In genomic region chr2:26178746-26179436, GRCh38 we compare ENCODE assay signal across 8 cellular contexts. TPM values are rescaled to one million over a fixed set of nuclear protein-coding genes. Genes with fewer than 3 reads are reported as not detected.
A peak's percentile ranks its signal among the peaks of the same experiment; 100 is the strongest.
DNase-seq lines count a peak whose midpoint lies in the region; ATAC-seq and TF ChIP-seq lines count a peak whose summit lies in the region.

No MANE protein-coding gene starts in this region.

- no peaks in the 10 kb centered on the region for H3K27me3 ChIP-seq in RWPE2 (ENCODE audit: insufficient read depth, poor library complexity, severe bottlenecking)
- peaks cover 3 to 30% (median 6%) of the 10 kb centered on the region in 4 donors for H3K27me3 ChIP-seq in esophagus squamous epithelium
- H3K27me3 ChIP-seq in naive thymus-derived CD4-positive, alpha-beta T cell (ENCODE audit: control insufficient read depth in 2 of 2, insufficient read depth in 2 of 2, low read length in 2 of 2), result peaks cover 0 to 5% of the 10 kb centered on the region in 2 donors
- H3K27me3 ChIP-seq in MG63, result no peaks in the 10 kb centered on the region

- H3K9me3 Mint-ChIP-seq in naive thymus-derived CD4-positive, alpha-beta T cell, result no peaks in the 10 kb centered on the region

- POLR2A ChIA-PET in naive thymus-derived CD4-positive, alpha-beta T cell (lab: Charles Lee), result interaction anchor here (0.6 kb wide), 1 partner anchor 361 kb away, joined by 4 read pairs; no protein-coding TSS in a partner anchor

- in situ Hi-C loops in KBM-7 (cut with MboI; ENCODE audit: low pct_unique_long_range_greater_than_20kb, low sequenced_read_pairs), result no loop called here

- H3K4me3 ChIP-seq in RWPE2 (ENCODE audit: severe bottlenecking) (peak overlapping the region; percentile 29), esophagus squamous epithelium (peak overlapping the region; percentile 29 to 72 (median 49)), MG63 (no peak overlapping the region)
- H3K4me3 ChIP-seq in naive thymus-derived CD4-positive, alpha-beta T cell (ENCODE audit: low read length), result peak overlapping the region; percentile 46

- CTCF ChIA-PET in naive thymus-derived CD4-positive, alpha-beta T cell (lab: Charles Lee), result no interaction called here

- WGBS in esophagus squamous epithelium, 2 donors, result 10 to 19% methylated on average over 3 to 5 of the region's 48 CpGs

- H3K4me3 Mint-ChIP-seq in naive thymus-derived CD4-positive, alpha-beta T cell, result peak overlapping the region; percentile 13 to 76 (median 62)

- H3K36me3 ChIP-seq in RWPE2 (ENCODE audit: low read depth) (no peaks in the 10 kb centered on the region), esophagus squamous epithelium (no peaks in the 10 kb centered on the region), MG63 (no peaks in the 10 kb centered on the region)
- no peaks in the 10 kb centered on the region for H3K36me3 ChIP-seq in naive thymus-derived CD4-positive, alpha-beta T cell (ENCODE audit: control insufficient read depth in 2 of 3, insufficient read depth in 3 of 3, low read length in 3 of 3)

- no peaks in the 10 kb centered on the region for H3K4me1 ChIP-seq in RWPE2 (ENCODE audit: insufficient read depth, poor library complexity, severe bottlenecking)
- peaks cover 0 to 25% (median 9%) of the 10 kb centered on the region in 3 donors for H3K4me1 ChIP-seq in esophagus squamous epithelium
- H3K4me1 ChIP-seq in naive thymus-derived CD4-positive, alpha-beta T cell (ENCODE audit: control insufficient read depth in 2 of 2, insufficient read depth in 2 of 2, low read length in 2 of 2), result peaks cover 0 to 6% of the 10 kb centered on the region in 2 donors

- peak overlapping the region in 1 of 9 donors; percentile 67 for H3K27ac Mint-ChIP-seq in naive thymus-derived CD4-positive, alpha-beta T cell

- TF ChIP-seq CTCF in RWPE2 (IDR thresholded peaks at IDR 0.05; ENCODE audit: poor library complexity, severe bottlenecking), result no peak
- no peak for TF ChIP-seq CTCF in esophagus squamous epithelium (IDR thresholded peaks at IDR 0.05)

- H3K36me3 Mint-ChIP-seq in naive thymus-derived CD4-positive, alpha-beta T cell, result peaks cover 0 to 4% (median 0%) of the 10 kb centered on the region in 5 donors

- peaks cover 27 to 61% (median 41%) of the 10 kb centered on the region in 5 donors for H3K27me3 Mint-ChIP-seq in naive thymus-derived CD4-positive, alpha-beta T cell

- no peak for TF ChIP-seq POLR2A in esophagus squamous epithelium (IDR thresholded peaks at IDR 0.05)

- H3K27ac ChIP-seq in RWPE2 (ENCODE audit: poor library complexity, severe bottlenecking), result no peak overlapping the region
- peak overlapping the region in 2 of 4 donors; percentile 28 to 56 for H3K27ac ChIP-seq in esophagus squamous epithelium
- H3K27ac ChIP-seq in naive thymus-derived CD4-positive, alpha-beta T cell (ENCODE audit: low read depth, low read length), result peak overlapping the region; percentile 1

- H3K9me3 ChIP-seq in RWPE2 (ENCODE audit: severe bottlenecking), result no peaks in the 10 kb centered on the region
- H3K9me3 ChIP-seq in esophagus squamous epithelium, result no peaks in the 10 kb centered on the region
- no peaks in the 10 kb centered on the region for H3K9me3 ChIP-seq in naive thymus-derived CD4-positive, alpha-beta T cell (ENCODE audit: control insufficient read depth in 2 of 3, low read length in 3 of 3)
- no peaks in the 10 kb centered on the region for H3K9me3 ChIP-seq in MG63

- peak; percentile 45 for DNase-seq in SIG-M5 treated with dmso at 0.1 percent for 504 hours (lab: John Stamatoyannopoulos, UW; ENCODE audit: unreplicated experiment)
- DNase-seq in SIG-M5 (lab: John Stamatoyannopoulos, UW), result no peak
- no peak for DNase-seq in RWPE2 (ENCODE audit: low spot score)
- DNase-seq in esophagus squamous epithelium (lab: John Stamatoyannopoulos, UW), result no peak
- no peak for DNase-seq in naive thymus-derived CD4-positive, alpha-beta T cell
- DNase-seq in MG63, result no peak
- no peak for DNase-seq in KBM-7

- peaks cover 12 to 27% (median 18%) of the 10 kb centered on the region in 7 donors for H3K4me1 Mint-ChIP-seq in naive thymus-derived CD4-positive, alpha-beta T cell

- peak; percentile 40 for ATAC-seq in RWPE2 (ENCODE audit: low read depth)
- ATAC-seq in naive thymus-derived CD4-positive, alpha-beta T cell, result peak; percentile 64
- no peak for ATAC-seq in GM18519 (IDR thresholded peaks at IDR 0.05; ENCODE audit: low FRiP score, unreplicated experiment)

- intact Hi-C loops in esophagus squamous epithelium (cut with DNase I), result no loop called here
- intact Hi-C loops in naive thymus-derived CD4-positive, alpha-beta T cell (cut with micrococcal nuclease), result no loop called here

RNA-seq across cellular contexts. Expression of gene GAREM2, which starts 6.0 kb away (rescaled TPM):
- total RNA-seq in esophagus squamous epithelium, result 1 to 10 TPM in 2 of 4 donors, under 1 TPM in 2; 0.19 to 1.5 (median 0.89) TPM
- 1 to 10 TPM; 4.5 to 8.4 (median 4.9) TPM for total RNA-seq in naive thymus-derived CD4-positive, alpha-beta T cell
- polyA plus RNA-seq in naive thymus-derived CD4-positive, alpha-beta T cell, result 1 to 10 TPM; 2.4 to 2.6 TPM
- 0.20 and 0.33 TPM in 2 replicates for total RNA-seq in MG63 (2014; rRNA removed; shearing (Covaris generic); ENCODE audit: low replicate concordance)
